ENCODE assay signal across 25 cellular contexts in genomic region chr2:148998831-148999200, GRCh38. TPM values are rescaled to one million over a fixed set of nuclear protein-coding genes. Genes with fewer than 3 reads are reported as not detected.
"Had no signal": no experiment of that assay in that cellular context is flagged by ENCODE, and none has a peak within 500 bp of the region (broad histone marks: within the 10 kb centered on the region; RNA-seq: fewer than 3 reads in every experiment).

No MANE protein-coding gene starts in this region.

- H3K36me3 ChIP-seq: breast epithelium, heart left ventricle, neutrophil, ovary, prostate gland, spleen, thyroid gland had no signal

- H3K4me3 Mint-ChIP-seq: activated CD4-positive, alpha-beta memory T cell treated with anti-CD3 and anti-CD28 coated beads, Interleukin-2, amount 10 ng/mL, durations not matched to agents 7 days and 5 days; activated CD4-positive, alpha-beta T cell treated with anti-CD3 and anti-CD28 coated beads, Interleukin-2, amount 10 ng/mL, durations not matched to agents 24 days and 14 days; activated T-cell treated with anti-CD3 and anti-CD28 coated beads, Interleukin-2, amount 50 U/mL, for 72 hours; central memory CD8-positive, alpha-beta T cell; immature natural killer cell; naive thymus-derived CD4-positive, alpha-beta T cell had no signal

- H3K4me3 ChIP-seq: breast epithelium, gastroesophageal sphincter, heart left ventricle, lung, ovary, prostate gland, spleen, thyroid gland had no signal

- H3K4me1 Mint-ChIP-seq: central memory CD8-positive, alpha-beta T cell; immature natural killer cell had no signal

- ATAC-seq: activated CD4-positive, CD25-positive, alpha-beta regulatory T cell treated with anti-CD3 and anti-CD28 coated beads, Interleukin-2, amount 50 U/mL, for 24 hours; activated T-cell treated with anti-CD3 and anti-CD28 coated beads, Interleukin-2, amount 50 U/mL, for 72 hours; gastroesophageal sphincter; left lobe of liver; naive thymus-derived CD4-positive, alpha-beta T cell had no signal

- H3K27ac Mint-ChIP-seq: activated CD4-positive, alpha-beta memory T cell treated with anti-CD3 and anti-CD28 coated beads, Interleukin-2, amount 10 ng/mL, durations not matched to agents 7 days and 5 days; activated CD4-positive, alpha-beta T cell treated with anti-CD3 and anti-CD28 coated beads, Interleukin-2, amount 10 ng/mL, durations not matched to agents 24 days and 14 days; activated T-cell treated with anti-CD3 and anti-CD28 coated beads, Interleukin-2, amount 50 U/mL, for 72 hours; immature natural killer cell; naive thymus-derived CD4-positive, alpha-beta T cell had no signal

- H3K9me3 Mint-ChIP-seq: activated CD4-positive, alpha-beta memory T cell treated with anti-CD3 and anti-CD28 coated beads, Interleukin-2, amount 10 ng/mL, durations not matched to agents 7 days and 5 days; activated CD4-positive, alpha-beta T cell treated with anti-CD3 and anti-CD28 coated beads, Interleukin-2, amount 10 ng/mL, durations not matched to agents 24 days and 14 days; activated T-cell treated with anti-CD3 and anti-CD28 coated beads, Interleukin-2, amount 50 U/mL, for 72 hours; central memory CD8-positive, alpha-beta T cell; immature natural killer cell; naive thymus-derived CD4-positive, alpha-beta T cell had no signal

- H3K9me3 ChIP-seq: breast epithelium, gastroesophageal sphincter, heart left ventricle, neutrophil, ovary, prostate gland, spleen, thyroid gland had no signal

- H3K36me3 Mint-ChIP-seq: immature natural killer cell had no signal

- H3K4me1 ChIP-seq: breast epithelium, gastroesophageal sphincter, thyroid gland had no signal

- H3K27ac ChIP-seq: breast epithelium, epithelial cell of prostate, gastroesophageal sphincter, heart left ventricle, neutrophil, ovary, spleen, thyroid gland had no signal

- H3K27me3 ChIP-seq: breast epithelium, gastroesophageal sphincter, ovary, thyroid gland had no signal

- DNase-seq: activated CD4-positive, alpha-beta memory T cell treated with anti-CD3 and anti-CD28 coated beads, Interleukin-2, amount 10 ng/mL, durations not matched to agents 7 days and 5 days; activated CD4-positive, alpha-beta T cell treated with anti-CD3 and anti-CD28 coated beads, Interleukin-2, amount 10 ng/mL, durations not matched to agents 24 days and 14 days; activated gamma-delta T cell; activated naive CD4-positive, alpha-beta T cell treated with anti-CD3 and anti-CD28 coated beads, Interleukin-2, amount 50 U/mL, for 16 hours; activated T-cell treated with anti-CD3 and anti-CD28 coated beads, Interleukin-2, amount 50 U/mL, for 72 hours; cortex of kidney; immature natural killer cell; naive thymus-derived CD4-positive, alpha-beta T cell; ovary; spleen; stimulated activated CD4-positive, alpha-beta T cell treated with anti-CD3 and anti-CD28 coated beads, Interleukin-4, amount 100 ng/mL, for 1 hour; stimulated activated naive CD4-positive, alpha-beta T cell treated with Interleukin-2 at 50 U/mL for 16 hours; thyroid gland had no signal

- H3K27me3 Mint-ChIP-seq: activated CD4-positive, alpha-beta memory T cell treated with anti-CD3 and anti-CD28 coated beads, Interleukin-2, amount 10 ng/mL, durations not matched to agents 7 days and 5 days; activated CD4-positive, alpha-beta T cell treated with anti-CD3 and anti-CD28 coated beads, Interleukin-2, amount 10 ng/mL, durations not matched to agents 24 days and 14 days; naive thymus-derived CD4-positive, alpha-beta T cell had no signal

RNA-seq across cellular contexts. Expression of gene LYPD6B, which starts 39.7 kb away (rescaled TPM):
- total RNA-seq: activated CD4-positive, alpha-beta T cell treated with anti-CD3 and anti-CD28 coated beads, Interleukin-2, amount 10 ng/mL, durations not matched to agents 24 days and 14 days; activated T-cell treated with anti-CD3 and anti-CD28 coated beads, Interleukin-2, amount 50 U/mL, for 72 hours; heart left ventricle; left lobe of liver; subcutaneous adipose tissue; T-helper 2 cell treated with Interferon-gamma antibody and Interleukin-4, amounts not matched to agents 100 ng/mL and 5 ng/mL, for 36 hours had no signal
- polyA plus RNA-seq: heart left ventricle; immature natural killer cell; naive thymus-derived CD4-positive, alpha-beta T cell had no signal
